ENCODE assay signal across 15 cellular contexts in the genomic region with DNA sequence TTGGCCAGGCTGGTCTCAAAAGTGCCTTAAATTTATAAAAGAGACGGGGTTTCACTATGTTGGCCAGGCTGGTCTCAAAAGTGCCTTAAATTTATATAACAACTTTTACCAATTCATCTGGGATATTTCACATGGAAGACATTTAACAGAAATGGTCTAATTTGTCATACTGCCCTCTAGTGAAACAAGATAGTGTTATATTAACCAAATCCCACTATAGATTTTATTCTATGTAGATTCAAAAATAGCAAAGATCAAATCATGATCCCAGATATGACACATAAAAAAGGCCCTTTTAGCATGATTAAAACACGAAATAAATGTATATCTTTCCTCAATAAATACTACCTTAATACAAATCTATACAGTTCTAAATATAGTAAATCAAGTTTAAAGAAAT.
DNase-seq lines count a peak whose midpoint lies in the region; ATAC-seq, FAIRE-seq and TF ChIP-seq lines count a peak whose summit lies in the region.
"Had no signal": no experiment of that assay in that cellular context is flagged by ENCODE, and none has a peak within 500 bp of the region (broad histone marks: within the 10 kb centered on the region; RNA-seq: fewer than 3 reads in every experiment).

No MANE protein-coding gene starts in this region.

- no peak for ATAC-seq in GM18511 (IDR thresholded peaks at IDR 0.05; ENCODE audit: unreplicated experiment)

- peak; percentile 55 for TF ChIP-seq CTCF in A673 (conservative IDR thresholded peaks at IDR 0.05; ENCODE audit: low read depth, low read length)
- peak; percentile 18 for TF ChIP-seq CTCF in GM13977 (IDR thresholded peaks at IDR 0.05; ENCODE audit: extremely low read depth, insufficient read depth, missing control alignments)

- no peaks in the 10 kb centered on the region for H3K36me3 ChIP-seq in A673 (ENCODE audit: insufficient read depth, low read length, poor library complexity, severe bottlenecking)

- H3K9me3 ChIP-seq in A673 (ENCODE audit: low read depth, low read length, poor library complexity, severe bottlenecking), result no peaks in the 10 kb centered on the region

- CTCF ChIA-PET in A673 (lab: Charles Lee), result no interaction called here

- DNase-seq in A673 (ENCODE audit: low spot score), result peak; percentile 22
- DNase-seq in GM13977 (ENCODE audit: low spot score), result no peak
- peak; percentile 47 for DNase-seq in OCI-M1 (lab: John Stamatoyannopoulos, UW)
- no peak for DNase-seq in dedifferentiated amniotic fluid mesenchymal stem cell (ENCODE audit: extremely low spot score)
- no peak for DNase-seq in stimulated activated CD4-positive, alpha-beta T cell treated with anti-CD3 and anti-CD28 coated beads, Interleukin-2, amount 100 ng/mL, for 24 hours
- no peak for DNase-seq in AG20443 (ENCODE audit: low spot score)
- DNase-seq: activated CD4-positive, alpha-beta T cell treated with anti-CD3 and anti-CD28 coated beads, Interleukin-2, amount 50 U/mL, for 4 hours; H7; midbrain; MV-4-11; NCI-H226; RPMI8226 had no signal

- intact Hi-C loops in A673 (cut with micrococcal nuclease; ENCODE audit: unreplicated experiment), result no loop called here

- H3K27me3 ChIP-seq in A673 (replicated peaks; ENCODE audit: insufficient read depth, low read depth, low read length, poor library complexity), result peaks cover 20% of the 10 kb centered on the region

- no peak overlapping the region for H3K4me3 ChIP-seq in A673 (ENCODE audit: low read depth, low read length, poor library complexity, severe bottlenecking)
- H3K4me3 ChIP-seq: coronary artery had no signal

- in situ Hi-C loops in GM13977 (cut with MboI; ENCODE audit: low pct_unique_long_range_greater_than_20kb, low sequenced_read_pairs, unreplicated experiment), result loop anchor here (25.0 kb wide), 1 partner anchor 498 kb away; no protein-coding TSS in a partner anchor

- H3K27ac ChIP-seq in A673 (ENCODE audit: low read depth, low read length, poor library complexity, severe bottlenecking), result no peak overlapping the region
- H3K27ac ChIP-seq: coronary artery had no signal

- POLR2A ChIA-PET in A673 (lab: Charles Lee; ENCODE audit: low non-redundant PET), result no interaction called here

- peak; percentile 5 for FAIRE-seq in islet of Langerhans (lab: Jason Lieb, UNC)

- no TSS peak for BruUV-seq in A673 (replicated peaks; lab: Mats Ljungman, UMichigan)

- H3K4me1 ChIP-seq in A673 (ENCODE audit: insufficient read depth, low read length, poor library complexity, severe bottlenecking), result no peaks in the 10 kb centered on the region

Comparison
In these comparisons a context has a peak if more than half of its experiments do, and no peak if none do; other contexts are left out.
1. DNase-seq: peak in A673 (single experiment) and OCI-M1 (single experiment); none in GM13977 (single experiment), dedifferentiated amniotic fluid mesenchymal stem cell (single experiment), stimulated activated CD4-positive, alpha-beta T cell treated with anti-CD3 and anti-CD28 coated beads, Interleukin-2, amount 100 ng/mL, for 24 hours (0 of 2) and AG20443 (single experiment).